ENCODE assay signal across 1 cellular context in genomic region chr9:101354143-101354764, GRCh38.
TF ChIP-seq lines count a peak whose summit lies in the region.

No MANE protein-coding gene starts in this region.

TF ChIP-seq in HepG2, 621 proteins besides CTCF, POLR2A, EP300 and RAD21 (continued from another document and continues in another):
- TF ChIP-seq ARID4A (CRISPR knock-in tag; IDR thresholded peaks at IDR 0.05; ENCODE audit: borderline replicate concordance): peak; percentile 39; the same call in 1 of the 2 replicates
- no peak for TF ChIP-seq ZNF549 (CRISPR knock-in tag; IDR thresholded peaks at IDR 0.05)
- TF ChIP-seq ZNF280D (CRISPR knock-in tag; IDR thresholded peaks at IDR 0.05): peak; percentile 39; the same call in 1 of the 2 replicates
- TF ChIP-seq HNF4G (IDR thresholded peaks at IDR 0.05; ENCODE audit: borderline replicate concordance, low read depth, low read length): peak; percentile 96
- TF ChIP-seq HNF4G (CRISPR knock-in tag; IDR thresholded peaks at IDR 0.05; ENCODE audit: borderline replicate concordance, low read depth): peak; percentile 91
- peak; percentile 84 for TF ChIP-seq NFKBIZ (CRISPR knock-in tag; IDR thresholded peaks at IDR 0.05)
- TF ChIP-seq ZSCAN21 (CRISPR knock-in tag; IDR thresholded peaks at IDR 0.05; ENCODE audit: borderline replicate concordance): no peak
- TF ChIP-seq RFXAP (CRISPR knock-in tag; IDR thresholded peaks at IDR 0.05; ENCODE audit: borderline replicate concordance): no peak
- TF ChIP-seq ZSCAN31 (CRISPR knock-in tag; IDR thresholded peaks at IDR 0.05; ENCODE audit: low read depth): 0 out of 2 replicates have a peak, but pooled peaks have one; percentile 36
- TF ChIP-seq SAFB2 (CRISPR knock-in tag; IDR thresholded peaks at IDR 0.05; ENCODE audit: borderline replicate concordance, low read depth): no peak
- peak; percentile 99 for TF ChIP-seq JUNB (CRISPR knock-in tag; IDR thresholded peaks at IDR 0.05; ENCODE audit: borderline replicate concordance)
- no peak for TF ChIP-seq HNRNPUL1 (IDR thresholded peaks at IDR 0.05; ENCODE audit: low read depth, low read length)
- TF ChIP-seq ZMYM4 (CRISPR knock-in tag; IDR thresholded peaks at IDR 0.05): peak; percentile 84
- TF ChIP-seq ATF7 (IDR thresholded peaks at IDR 0.05): peak; percentile 21; the same call in 1 of the 2 replicates
- no peak for TF ChIP-seq ATF7 (CRISPR knock-in tag; IDR thresholded peaks at IDR 0.05)
- TF ChIP-seq ZNF570 (CRISPR knock-in tag; IDR thresholded peaks at IDR 0.05; ENCODE audit: borderline replicate concordance): no peak
- no peak for TF ChIP-seq NFAT5 (CRISPR knock-in tag; IDR thresholded peaks at IDR 0.05)
- TF ChIP-seq MBD4 (IDR thresholded peaks at IDR 0.05; ENCODE audit: borderline replicate concordance, low read length): peak; percentile 62; the same call in 1 of the 2 replicates
- TF ChIP-seq ZBTB8A (CRISPR knock-in tag; IDR thresholded peaks at IDR 0.05; ENCODE audit: borderline replicate concordance, low read depth): no peak
- no peak for TF ChIP-seq SRSF4 (IDR thresholded peaks at IDR 0.05; ENCODE audit: low read depth, low read length, poor library complexity, severe bottlenecking)
- TF ChIP-seq GTF3A (CRISPR knock-in tag; conservative IDR thresholded peaks at IDR 0.05): no peak
- no peak for TF ChIP-seq MNT (IDR thresholded peaks at IDR 0.05)
- no peak for TF ChIP-seq SMYD3 (CRISPR knock-in tag; IDR thresholded peaks at IDR 0.05)
- TF ChIP-seq HOXA9 (CRISPR knock-in tag; IDR thresholded peaks at IDR 0.05; ENCODE audit: borderline replicate concordance): no peak
- TF ChIP-seq ZNF607 (CRISPR knock-in tag; IDR thresholded peaks at IDR 0.05; ENCODE audit: borderline replicate concordance): no peak
- TF ChIP-seq ZZZ3 (CRISPR knock-in tag; IDR thresholded peaks at IDR 0.05; ENCODE audit: borderline replicate concordance): no peak
- TF ChIP-seq ZBTB26 (CRISPR knock-in tag; IDR thresholded peaks at IDR 0.05; ENCODE audit: borderline replicate concordance): no peak; the same call in 1 of the 2 replicates
- peak; percentile 82; the same call in 1 of the 2 replicates for TF ChIP-seq ZNF614 (CRISPR knock-in tag; IDR thresholded peaks at IDR 0.05; ENCODE audit: borderline replicate concordance)
- peak; percentile 79 for TF ChIP-seq ZNF503 (CRISPR knock-in tag; IDR thresholded peaks at IDR 0.05)
- TF ChIP-seq ZNF569 (CRISPR knock-in tag; IDR thresholded peaks at IDR 0.05; ENCODE audit: borderline replicate concordance): no peak
- peak; percentile 65; the same call in 1 of the 2 replicates for TF ChIP-seq MIER3 (CRISPR knock-in tag; IDR thresholded peaks at IDR 0.05; ENCODE audit: borderline replicate concordance)
- peak; percentile 41; the same call in 1 of the 2 replicates for TF ChIP-seq GFI1 (CRISPR knock-in tag; IDR thresholded peaks at IDR 0.05; ENCODE audit: borderline replicate concordance)
- TF ChIP-seq SP1 (IDR thresholded peaks at IDR 0.05): no peak
- TF ChIP-seq SP1 (CRISPR knock-in tag; IDR thresholded peaks at IDR 0.05): peak; percentile 26; the same call in 1 of the 2 replicates
- TF ChIP-seq NCOA2 (CRISPR knock-in tag; IDR thresholded peaks at IDR 0.05): peak; percentile 91
- TF ChIP-seq DZIP1 (CRISPR knock-in tag; IDR thresholded peaks at IDR 0.05): no peak; the same call in 1 of the 2 replicates
